15 cellular contexts compared by ENCODE assay signal in genomic region chr4:109658871-109659410, GRCh38. TPM values are rescaled to one million over a fixed set of nuclear protein-coding genes. Genes with fewer than 3 reads are reported as not detected.
A peak's percentile ranks its signal among the peaks of the same experiment; 100 is the strongest.
DNase-seq lines count a peak whose midpoint lies in the region; ATAC-seq and TF ChIP-seq lines count a peak whose summit lies in the region.
"Had no signal": no experiment of that assay in that cellular context is flagged by ENCODE, and none has a peak within 500 bp of the region (broad histone marks: within the 10 kb centered on the region; RNA-seq: fewer than 3 reads in every experiment).

No MANE protein-coding gene starts in this region.

- H3K4me1 Mint-ChIP-seq in WTC11 = peaks cover 23% of the 10 kb centered on the region

- no peaks in the 10 kb centered on the region for H3K36me3 ChIP-seq in psoas muscle (ENCODE audit: insufficient read depth in 1 of 2, low read depth in 1 of 2)

- DNase-seq in Ammon's horn (ENCODE audit: low spot score) (peak; percentile 46), EH (ENCODE audit: low read depth) (peak; percentile 9), WTC11 (ENCODE audit: low spot score) (no peak), globus pallidus (ENCODE audit: low spot score) (peak; percentile 19), psoas muscle (no peak), NCI-H226 (no peak)
- DNase-seq in activated CD8-positive, alpha-beta memory T cell treated with anti-CD3 and anti-CD28 coated beads, Interleukin-2, amount 50 U/mL, for 4 hours = no peak
- DNase-seq: activated CD4-positive, alpha-beta memory T cell treated with anti-CD3 and anti-CD28 coated beads for 36 hours; activated naive CD8-positive, alpha-beta T cell treated with anti-CD3 and anti-CD28 coated beads, Interleukin-2, amount 10 ng/mL, durations not matched to agents 7 days and 5 days; left cardiac atrium; NCI-H2081 treated with DMSO at 0.1 percent for 48 hours had no signal

- 79 to 90% (median 88%) methylated on average over 6 of the region's 6 CpGs for WGBS in psoas muscle, 3 donors

- ATAC-seq in WTC11 (peak; percentile 37; the same call in 1 of the 2 replicates), psoas muscle (no peak)
- ATAC-seq: left cardiac atrium had no signal

- no peak overlapping the region for H3K27ac Mint-ChIP-seq in WTC11
- H3K27ac Mint-ChIP-seq: activated naive CD8-positive, alpha-beta T cell treated with anti-CD3 and anti-CD28 coated beads, Interleukin-2, amount 10 ng/mL, durations not matched to agents 7 days and 5 days; dendritic cell treated with granulocyte-macrophage colony-stimulating factor and Interleukin-4, amounts not matched to agents 40 ng/mL and 50 ng/mL, for 4 days; T-helper 1 cell treated with Interleukin-12 subunit alpha and Interleukin-12 subunit beta and Interleukin-4 antibody, amounts not matched to agents 30 μg/mL and 1 μg/mL, for 36 hours had no signal

- H3K27me3 Mint-ChIP-seq in WTC11 (ENCODE audit: low read depth) = no peaks in the 10 kb centered on the region
- H3K27me3 Mint-ChIP-seq: activated CD4-positive, alpha-beta memory T cell treated with anti-CD3 and anti-CD28 coated beads for 36 hours; activated naive CD8-positive, alpha-beta T cell treated with anti-CD3 and anti-CD28 coated beads, Interleukin-2, amount 10 ng/mL, durations not matched to agents 7 days and 5 days; dendritic cell treated with granulocyte-macrophage colony-stimulating factor and Interleukin-4, amounts not matched to agents 40 ng/mL and 50 ng/mL, for 4 days had no signal

- intact Hi-C loops in psoas muscle (cut with DNase I) = no loop called here

- no peaks in the 10 kb centered on the region for H3K9me3 ChIP-seq in psoas muscle
- H3K9me3 ChIP-seq: suprapubic skin had no signal

- H3K27me3 ChIP-seq in psoas muscle (ENCODE audit: insufficient read depth in 3 of 3, low read length in 2 of 3) = no peaks in the 10 kb centered on the region
- H3K27me3 ChIP-seq: suprapubic skin had no signal

- no peak overlapping the region for H3K27ac ChIP-seq in psoas muscle
- H3K27ac ChIP-seq: HL-60, suprapubic skin had no signal

- H3K4me3 ChIP-seq in psoas muscle = no peak overlapping the region
- H3K4me3 ChIP-seq: suprapubic skin had no signal

- no peak for TF ChIP-seq CTCF in WTC11 (IDR thresholded peaks at IDR 0.05)
- no peak for TF ChIP-seq CTCF in psoas muscle (IDR thresholded peaks at IDR 0.05)

- H3K4me1 ChIP-seq in psoas muscle = no peaks in the 10 kb centered on the region
- H3K4me1 ChIP-seq: suprapubic skin had no signal

- CTCF ChIA-PET in WTC11 (lab: Charles Lee) = interaction anchor here (0.6 to 1.6 kb wide), 12 partner anchors 10 to 248 kb away, joined by 3 to 11 read pairs (median 4); partner anchors contain the start of genes CASP6 and SEC24B

- POLR2A ChIA-PET in WTC11 (lab: Charles Lee) = no interaction called here

- H3K9me3 Mint-ChIP-seq in WTC11 = no peaks in the 10 kb centered on the region
- H3K9me3 Mint-ChIP-seq: activated CD4-positive, alpha-beta memory T cell treated with anti-CD3 and anti-CD28 coated beads for 36 hours; activated naive CD8-positive, alpha-beta T cell treated with anti-CD3 and anti-CD28 coated beads, Interleukin-2, amount 10 ng/mL, durations not matched to agents 7 days and 5 days; dendritic cell treated with granulocyte-macrophage colony-stimulating factor and Interleukin-4, amounts not matched to agents 40 ng/mL and 50 ng/mL, for 4 days; T-helper 1 cell treated with Interleukin-12 subunit alpha and Interleukin-12 subunit beta and Interleukin-4 antibody, amounts not matched to agents 30 μg/mL and 1 μg/mL, for 36 hours had no signal

- H3K4me3 Mint-ChIP-seq in WTC11 = no peak overlapping the region
- H3K4me3 Mint-ChIP-seq: activated CD4-positive, alpha-beta memory T cell treated with anti-CD3 and anti-CD28 coated beads for 36 hours; activated naive CD8-positive, alpha-beta T cell treated with anti-CD3 and anti-CD28 coated beads, Interleukin-2, amount 10 ng/mL, durations not matched to agents 7 days and 5 days; dendritic cell treated with granulocyte-macrophage colony-stimulating factor and Interleukin-4, amounts not matched to agents 40 ng/mL and 50 ng/mL, for 4 days; T-helper 1 cell treated with Interleukin-12 subunit alpha and Interleukin-12 subunit beta and Interleukin-4 antibody, amounts not matched to agents 30 μg/mL and 1 μg/mL, for 36 hours had no signal

- no peaks in the 10 kb centered on the region for H3K36me3 Mint-ChIP-seq in WTC11

TF ChIP-seq in WTC11, 78 proteins besides CTCF, POLR2A, EP300 and RAD21:
- TF ChIP-seq MYBL2 (CRISPR knock-in tag; IDR thresholded peaks at IDR 0.05) (no peak), ZBTB21 (CRISPR knock-in tag; IDR thresholded peaks at IDR 0.05; ENCODE audit: borderline replicate concordance) (no peak), ELF4 (CRISPR knock-in tag; IDR thresholded peaks at IDR 0.05; ENCODE audit: low read depth) (no peak), JUN (CRISPR knock-in tag; IDR thresholded peaks at IDR 0.05) (no peak), TCF7 (CRISPR knock-in tag; IDR thresholded peaks at IDR 0.05; ENCODE audit: low read depth) (no peak)
- TF ChIP-seq, protein P1, sequence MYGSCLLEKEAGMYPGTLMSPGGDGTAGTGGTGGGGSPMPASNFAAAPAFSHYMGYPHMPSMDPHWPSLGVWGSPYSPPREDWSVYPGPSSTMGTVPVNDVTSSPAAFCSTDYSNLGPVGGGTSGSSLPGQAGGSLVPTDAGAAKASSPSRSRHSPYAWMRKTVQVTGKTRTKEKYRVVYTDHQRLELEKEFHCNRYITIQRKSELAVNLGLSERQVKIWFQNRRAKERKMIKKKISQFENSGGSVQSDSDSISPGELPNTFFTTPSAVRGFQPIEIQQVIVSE (CRISPR knock-in tag; IDR thresholded peaks at IDR 0.05; ENCODE audit: borderline replicate concordance) = no peak
- TF ChIP-seq, protein P2, sequence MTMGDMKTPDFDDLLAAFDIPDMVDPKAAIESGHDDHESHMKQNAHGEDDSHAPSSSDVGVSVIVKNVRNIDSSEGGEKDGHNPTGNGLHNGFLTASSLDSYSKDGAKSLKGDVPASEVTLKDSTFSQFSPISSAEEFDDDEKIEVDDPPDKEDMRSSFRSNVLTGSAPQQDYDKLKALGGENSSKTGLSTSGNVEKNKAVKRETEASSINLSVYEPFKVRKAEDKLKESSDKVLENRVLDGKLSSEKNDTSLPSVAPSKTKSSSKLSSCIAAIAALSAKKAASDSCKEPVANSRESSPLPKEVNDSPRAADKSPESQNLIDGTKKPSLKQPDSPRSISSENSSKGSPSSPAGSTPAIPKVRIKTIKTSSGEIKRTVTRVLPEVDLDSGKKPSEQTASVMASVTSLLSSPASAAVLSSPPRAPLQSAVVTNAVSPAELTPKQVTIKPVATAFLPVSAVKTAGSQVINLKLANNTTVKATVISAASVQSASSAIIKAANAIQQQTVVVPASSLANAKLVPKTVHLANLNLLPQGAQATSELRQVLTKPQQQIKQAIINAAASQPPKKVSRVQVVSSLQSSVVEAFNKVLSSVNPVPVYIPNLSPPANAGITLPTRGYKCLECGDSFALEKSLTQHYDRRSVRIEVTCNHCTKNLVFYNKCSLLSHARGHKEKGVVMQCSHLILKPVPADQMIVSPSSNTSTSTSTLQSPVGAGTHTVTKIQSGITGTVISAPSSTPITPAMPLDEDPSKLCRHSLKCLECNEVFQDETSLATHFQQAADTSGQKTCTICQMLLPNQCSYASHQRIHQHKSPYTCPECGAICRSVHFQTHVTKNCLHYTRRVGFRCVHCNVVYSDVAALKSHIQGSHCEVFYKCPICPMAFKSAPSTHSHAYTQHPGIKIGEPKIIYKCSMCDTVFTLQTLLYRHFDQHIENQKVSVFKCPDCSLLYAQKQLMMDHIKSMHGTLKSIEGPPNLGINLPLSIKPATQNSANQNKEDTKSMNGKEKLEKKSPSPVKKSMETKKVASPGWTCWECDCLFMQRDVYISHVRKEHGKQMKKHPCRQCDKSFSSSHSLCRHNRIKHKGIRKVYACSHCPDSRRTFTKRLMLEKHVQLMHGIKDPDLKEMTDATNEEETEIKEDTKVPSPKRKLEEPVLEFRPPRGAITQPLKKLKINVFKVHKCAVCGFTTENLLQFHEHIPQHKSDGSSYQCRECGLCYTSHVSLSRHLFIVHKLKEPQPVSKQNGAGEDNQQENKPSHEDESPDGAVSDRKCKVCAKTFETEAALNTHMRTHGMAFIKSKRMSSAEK (CRISPR knock-in tag; IDR thresholded peaks at IDR 0.05; ENCODE audit: borderline replicate concordance) = no peak
- TF ChIP-seq, protein P3, sequence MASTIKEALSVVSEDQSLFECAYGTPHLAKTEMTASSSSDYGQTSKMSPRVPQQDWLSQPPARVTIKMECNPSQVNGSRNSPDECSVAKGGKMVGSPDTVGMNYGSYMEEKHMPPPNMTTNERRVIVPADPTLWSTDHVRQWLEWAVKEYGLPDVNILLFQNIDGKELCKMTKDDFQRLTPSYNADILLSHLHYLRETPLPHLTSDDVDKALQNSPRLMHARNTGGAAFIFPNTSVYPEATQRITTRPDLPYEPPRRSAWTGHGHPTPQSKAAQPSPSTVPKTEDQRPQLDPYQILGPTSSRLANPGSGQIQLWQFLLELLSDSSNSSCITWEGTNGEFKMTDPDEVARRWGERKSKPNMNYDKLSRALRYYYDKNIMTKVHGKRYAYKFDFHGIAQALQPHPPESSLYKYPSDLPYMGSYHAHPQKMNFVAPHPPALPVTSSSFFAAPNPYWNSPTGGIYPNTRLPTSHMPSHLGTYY (CRISPR knock-in tag; IDR thresholded peaks at IDR 0.05) = no peak
- TF ChIP-seq, protein P4, sequence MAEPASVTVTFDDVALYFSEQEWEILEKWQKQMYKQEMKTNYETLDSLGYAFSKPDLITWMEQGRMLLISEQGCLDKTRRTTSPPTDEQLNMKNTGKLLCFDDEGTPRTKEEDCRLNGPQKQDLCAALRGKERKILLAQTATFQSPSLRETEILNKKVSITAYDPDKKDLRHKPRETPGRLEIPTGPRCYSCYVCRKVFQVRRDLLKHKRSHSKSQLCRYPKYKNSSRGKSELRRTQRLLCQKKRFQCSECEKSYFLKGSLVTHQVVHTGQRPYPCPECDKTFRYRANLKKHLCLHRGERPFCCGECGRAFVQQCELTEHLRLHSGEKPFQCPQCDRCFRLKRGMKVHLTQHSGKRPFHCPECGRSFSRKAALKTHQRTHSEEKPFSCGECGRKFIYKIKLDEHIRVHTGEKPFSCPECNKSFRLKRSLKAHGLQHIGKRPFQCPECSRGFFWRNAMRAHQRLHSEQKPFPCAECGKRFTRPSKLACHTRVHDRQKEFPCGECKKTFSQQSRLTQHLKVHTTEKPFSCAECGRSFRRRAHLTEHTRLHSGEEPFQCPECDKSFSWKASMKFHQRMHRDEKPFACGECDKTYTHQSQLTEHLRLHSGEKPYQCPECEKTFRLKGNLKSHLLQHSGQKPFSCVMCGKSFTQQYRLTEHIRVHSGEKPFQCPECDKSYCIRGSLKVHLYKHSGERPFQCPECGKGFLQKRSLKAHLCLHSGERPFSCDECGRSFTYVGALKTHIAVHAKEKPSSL (CRISPR knock-in tag; conservative IDR thresholded peaks at IDR 0.05) = no peak
TF ChIP-seq in WTC11: peak in this region for 0.

RNA-seq across cellular contexts. Expression of gene CASP6, which starts 44.3 kb away (rescaled TPM):
- total RNA-seq in WTC11 (2021) (23.7 to 26.0 TPM (median 24.5 TPM) in 3 replicates), psoas muscle (1 to 10 TPM; 2.7 to 4.6 (median 4.0) TPM)
- polyA plus RNA-seq in psoas muscle = 1 to 10 TPM; 4.2 to 8.9 (median 5.2) TPM

Comparison
In these comparisons a context has a peak if more than half of its experiments do, and no peak if none do; other contexts are left out.
1. DNase-seq: peak in Ammon's horn (single experiment), EH (single experiment) and globus pallidus (single experiment); none in WTC11 (single experiment), psoas muscle (0 of 2), NCI-H226 (single experiment) and activated CD8-positive, alpha-beta memory T cell treated with anti-CD3 and anti-CD28 coated beads, Interleukin-2, amount 50 U/mL, for 4 hours (single experiment).